Comparison of ENCODE assay signal across 1 cellular context in genomic region chr17:45940293-45940692, GRCh38.
TF ChIP-seq lines count a peak whose summit lies in the region.

No MANE protein-coding gene starts in this region.

TF ChIP-seq in neural cell, 6 proteins besides CTCF, POLR2A, EP300 and RAD21 (continued from another document):
- TF ChIP-seq POLR2AphosphoS5 (IDR thresholded peaks at IDR 0.05) (no peak), SMC3 (conservative IDR thresholded peaks at IDR 0.05; ENCODE audit: poor library complexity) (no peak)
